Comparison of ENCODE assay signal across 8 cellular contexts in the genomic region with DNA sequence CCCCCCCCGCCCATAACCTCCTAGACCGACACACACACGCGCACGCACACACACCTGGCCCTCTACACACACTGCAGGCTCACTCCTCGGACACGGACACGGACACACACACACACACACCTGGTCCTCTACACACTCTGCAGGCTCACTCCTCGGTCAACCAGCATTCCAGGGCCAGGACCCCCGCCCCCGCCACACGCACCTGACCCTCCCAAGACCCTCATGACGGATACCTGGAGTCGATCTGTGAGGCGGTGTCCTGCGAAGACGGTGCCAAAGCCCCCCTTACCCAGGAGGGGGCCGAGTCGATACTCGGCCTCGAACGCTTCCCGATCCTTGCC. TPM values are rescaled to one million over a fixed set of nuclear protein-coding genes. Genes with fewer than 3 reads are reported as not detected.
DNase-seq lines count a peak whose midpoint lies in the region; ATAC-seq, FAIRE-seq and TF ChIP-seq lines count a peak whose summit lies in the region.

No MANE protein-coding gene starts in this region.

- H3K9ac ChIP-seq in HUES6 (ENCODE audit: low read length) (peak overlapping the region; percentile 95), mucosa of rectum (ENCODE audit: low read depth in 1 of 2, low read length in 2 of 2) (peak overlapping the region; percentile 58 to 61)

- H3K9me3 ChIP-seq in HUES6 (ENCODE audit: control insufficient read depth, insufficient read depth, low read depth, low read length): peaks cover 2% of the 10 kb centered on the region; the same call in 1 of the 2 replicates
- no peaks in the 10 kb centered on the region for H3K9me3 ChIP-seq in mucosa of rectum (ENCODE audit: control insufficient read depth in 2 of 2, low read length in 2 of 2)

- DNase-seq in bronchial epithelial cell (ENCODE audit: low read depth) (no peak), activated gamma-delta T cell treated with Interleukin-2 at 50 U/mL for 16 hours (no peak), left lobe of liver (ENCODE audit: low spot score) (no peak), NAMALWA (ENCODE audit: low spot score) (no peak)

- H2AFZ ChIP-seq in ACC112 (ENCODE audit: low read length, unreplicated experiment): no peak overlapping the region

- H3K27ac ChIP-seq in ACC112 (ENCODE audit: low read depth, low read length): no peak overlapping the region
- H3K27ac ChIP-seq in HUES6 (ENCODE audit: low read depth, low read length): peak overlapping the region; percentile 95
- peak overlapping the region; percentile 55 to 79 for H3K27ac ChIP-seq in mucosa of rectum (ENCODE audit: low read depth in 2 of 2, low read length in 2 of 2)

- H3K36me3 ChIP-seq in ACC112 (ENCODE audit: insufficient read depth, low read length) (no peaks in the 10 kb centered on the region), HUES6 (ENCODE audit: control insufficient read depth, insufficient read depth, low read length) (peaks cover 61% of the 10 kb centered on the region), bronchial epithelial cell (ENCODE audit: control insufficient read depth, insufficient read depth, low read length) (peaks cover 4% of the 10 kb centered on the region), mucosa of rectum (ENCODE audit: control insufficient read depth in 2 of 2, insufficient read depth in 2 of 2, low read length in 2 of 2) (peaks cover 10 to 22% of the 10 kb centered on the region in 2 donors)

- H3K4me3 ChIP-seq in ACC112 (ENCODE audit: low read depth, low read length) (peak overlapping the region; percentile 87), HUES6 (ENCODE audit: low read depth, low read length) (peak overlapping the region; percentile 79), bronchial epithelial cell (ENCODE audit: low read depth, low read length) (peak overlapping the region; percentile 56), mucosa of rectum (ENCODE audit: low read length in 2 of 2) (peak overlapping the region; percentile 48 to 77)

- H3K27me3 ChIP-seq in ACC112 (ENCODE audit: insufficient read depth, low read length) (no peaks in the 10 kb centered on the region), HUES6 (ENCODE audit: control insufficient read depth, insufficient read depth, low read length) (no peaks in the 10 kb centered on the region), bronchial epithelial cell (ENCODE audit: control insufficient read depth, insufficient read depth, low read length) (no peaks in the 10 kb centered on the region), mucosa of rectum (ENCODE audit: control insufficient read depth in 2 of 2, insufficient read depth in 2 of 2, low read length in 2 of 2) (no peaks in the 10 kb centered on the region)

- no peak for TF ChIP-seq CTCF in bronchial epithelial cell (IDR thresholded peaks at IDR 0.05; ENCODE audit: insufficient read depth, low read length, severe bottlenecking)

- H3K79me2 ChIP-seq in ACC112 (ENCODE audit: control insufficient read depth, insufficient read depth, low read length, unreplicated experiment): no peaks in the 10 kb centered on the region

- ATAC-seq in HG02852 (IDR thresholded peaks at IDR 0.05; ENCODE audit: unreplicated experiment) (no peak), left lobe of liver (no peak)

- no peak for FAIRE-seq in bronchial epithelial cell (lab: Jason Lieb, UNC)

- peaks cover 10% of the 10 kb centered on the region for H3K4me1 ChIP-seq in ACC112 (ENCODE audit: control insufficient read depth, insufficient read depth, low read length, unreplicated experiment)
- H3K4me1 ChIP-seq in HUES6 (ENCODE audit: control insufficient read depth, insufficient read depth, low read length): peaks cover 26% of the 10 kb centered on the region
- H3K4me1 ChIP-seq in mucosa of rectum (ENCODE audit: control insufficient read depth in 2 of 2, insufficient read depth in 2 of 2, low read length in 2 of 2): peaks cover 0 to 7% of the 10 kb centered on the region in 2 donors

RNA-seq across cellular contexts. Expression of a gene that starts 0.6 kb away (rescaled TPM):
- 3.2 and 6.8 TPM in 2 replicates for total RNA-seq in bronchial epithelial cell
- 3.8 TPM for total RNA-seq in left lobe of liver

RNA-seq across cellular contexts. Expression of a gene that starts 6.8 kb away (rescaled TPM):
- total RNA-seq in bronchial epithelial cell: 19.3 and 21.9 TPM in 2 replicates
- total RNA-seq in left lobe of liver: 18.7 TPM

RNA-seq across cellular contexts. Expression of a gene that starts 20.5 kb away (rescaled TPM):
- total RNA-seq in bronchial epithelial cell (101 and 108 TPM in 2 replicates), left lobe of liver (31.3 TPM)

RNA-seq across cellular contexts. Expression of a gene that starts 20.7 kb away (rescaled TPM):
- total RNA-seq in bronchial epithelial cell: 28.2 and 35.2 TPM in 2 replicates
- 22.8 TPM for total RNA-seq in left lobe of liver

RNA-seq across cellular contexts. Expression of a gene that starts 39.1 kb away (rescaled TPM):
- total RNA-seq in bronchial epithelial cell (18.4 and 23.0 TPM in 2 replicates), left lobe of liver (21.8 TPM)
